In genomic region chr2:56088411-56088810, GRCh38 we compare ENCODE assay signal across 21 cellular contexts.
DNase-seq lines count a peak whose midpoint lies in the region; ATAC-seq, FAIRE-seq and TF ChIP-seq lines count a peak whose summit lies in the region.
"Had no signal": no experiment of that assay in that cellular context is flagged by ENCODE, and none has a peak within 500 bp of the region (broad histone marks: within the 10 kb centered on the region; RNA-seq: fewer than 3 reads in every experiment).

No MANE protein-coding gene starts in this region.

- 6% methylated on average over 4 of the region's 4 CpGs for WGBS in HepG2 (ENCODE audit: low lambda C conversion rate)

- H3K4me2 ChIP-seq in astrocyte (ENCODE audit: low read length), result no peak overlapping the region
- no peak overlapping the region for H3K4me2 ChIP-seq in HepG2 (ENCODE audit: low read depth, low read length)
- H3K4me2 ChIP-seq: BLaER1 treated with 17β-estradiol and CSF1 and Interleukin-3, amounts not matched to agents 10 nM and 100 nM; PC-9 had no signal

- H3K4me3 Mint-ChIP-seq in astrocyte (ENCODE audit: unreplicated experiment), result no peak overlapping the region
- no peak overlapping the region for H3K4me3 Mint-ChIP-seq in Calu3 (ENCODE audit: low read depth, unreplicated experiment)
- H3K4me3 Mint-ChIP-seq: CD8-positive, alpha-beta T cell had no signal

- H2AFZ ChIP-seq in astrocyte (ENCODE audit: low read depth, low read length) (no peak overlapping the region), HepG2 (ENCODE audit: low read length) (no peak overlapping the region)
- H2AFZ ChIP-seq: PC-9 had no signal

- TF ChIP-seq EP300 in HepG2 (IDR thresholded peaks at IDR 0.05; ENCODE audit: low read depth in 2 of 2, low read length in 2 of 2) (no peak), HepG2 (CRISPR knock-in tag; IDR thresholded peaks at IDR 0.05; ENCODE audit: borderline replicate concordance) (no peak)

- no peaks in the 10 kb centered on the region for H3K27me3 ChIP-seq in astrocyte (ENCODE audit: insufficient read depth, low read length)
- H3K27me3 ChIP-seq in HepG2 (ENCODE audit: control insufficient read depth in 1 of 2, insufficient read depth in 2 of 2, low read length in 2 of 2), result no peaks in the 10 kb centered on the region; a peak in 1 of 5 replicates
- H3K27me3 ChIP-seq: BLaER1 treated with 17β-estradiol and CSF1 and Interleukin-3, amounts not matched to agents 10 nM and 100 nM; SJCRH30 had no signal

- H3K4me1 Mint-ChIP-seq in astrocyte (ENCODE audit: low read depth, unreplicated experiment) (peaks cover 10% of the 10 kb centered on the region), Calu3 (ENCODE audit: low read depth, unreplicated experiment) (no peaks in the 10 kb centered on the region)

- CTCF ChIA-PET in Calu3 (lab: Charles Lee) (no interaction called here), HepG2 (lab: Yijun Ruan, JAX; ENCODE audit: low intra/inter-chr PET ratio, low total read pairs) (no interaction called here)

- FAIRE-seq in astrocyte (lab: Jason Lieb, UNC) (no peak), HepG2 (lab: Jason Lieb, UNC) (no peak)
- FAIRE-seq: A204.1, GM12878 had no signal

- H3K27ac ChIP-seq in astrocyte (ENCODE audit: low read depth, low read length) (no peak overlapping the region), HepG2 (ENCODE audit: extremely low read length, insufficient read depth, low read length) (no peak overlapping the region)
- H3K27ac ChIP-seq: BLaER1 treated with 17β-estradiol and CSF1 and Interleukin-3, amounts not matched to agents 10 nM and 100 nM; PC-9; SJCRH30 had no signal

- H3K4me1 ChIP-seq in astrocyte (ENCODE audit: insufficient read depth, low read length) (no peaks in the 10 kb centered on the region), mucosa of descending colon (ENCODE audit: low read depth) (no peaks in the 10 kb centered on the region), HepG2 (ENCODE audit: insufficient read depth, low read length) (no peaks in the 10 kb centered on the region)
- H3K4me1 ChIP-seq: SJCRH30 had no signal

- intact Hi-C loops in Calu3 (cut with micrococcal nuclease; ENCODE audit: unreplicated experiment) (no loop called here), mucosa of descending colon (cut with DNase I, micrococcal nuclease) (no loop called here), HepG2 (cut with micrococcal nuclease; ENCODE audit: unreplicated experiment) (no loop called here)

- TF ChIP-seq CTCF in astrocyte (IDR thresholded peaks at IDR 0.05; ENCODE audit: insufficient read depth, low read depth, low read length) (no peak), Calu3 (IDR thresholded peaks at IDR 0.05; ENCODE audit: unreplicated experiment) (no peak), mucosa of descending colon (IDR thresholded peaks at IDR 0.05) (no peak), HepG2 (CRISPR knock-in tag; IDR thresholded peaks at IDR 0.05) (no peak)

- H3K9me3 Mint-ChIP-seq in astrocyte (ENCODE audit: unreplicated experiment) (no peaks in the 10 kb centered on the region), Calu3 (ENCODE audit: low read depth, unreplicated experiment) (no peaks in the 10 kb centered on the region)
- H3K9me3 Mint-ChIP-seq: CD8-positive, alpha-beta T cell had no signal

- BruUV-seq in Calu3 (replicated peaks; lab: Mats Ljungman, UMichigan) (no TSS peak), HepG2 (replicated peaks; lab: Mats Ljungman, UMichigan) (no TSS peak)

- H4K20me1 ChIP-seq in astrocyte (ENCODE audit: insufficient read depth, low read length) (no peaks in the 10 kb centered on the region), HepG2 (ENCODE audit: insufficient read depth, low read length) (no peaks in the 10 kb centered on the region)
- H4K20me1 ChIP-seq: BLaER1 treated with 17β-estradiol and CSF1 and Interleukin-3, amounts not matched to agents 10 nM and 100 nM had no signal

- ATAC-seq in GM21619 (IDR thresholded peaks at IDR 0.05; ENCODE audit: unreplicated experiment) (no peak), mucosa of descending colon (no peak), HepG2 (no peak)
- ATAC-seq: CD8-positive, alpha-beta T cell; GM12878 had no signal

- in situ Hi-C loops in HepG2 (cut with HindIII; ENCODE audit: extremely low pct_ligation_motif_present, low pct_unique_long_range_greater_than_20kb), result no loop called here

- H3K9me3 ChIP-seq in astrocyte (ENCODE audit: insufficient read depth, low read depth, low read length), result no peaks in the 10 kb centered on the region
- no peaks in the 10 kb centered on the region for H3K9me3 ChIP-seq in mucosa of descending colon
- H3K9me3 ChIP-seq in HepG2 (ENCODE audit: low read length), result no peaks in the 10 kb centered on the region
- H3K9me3 ChIP-seq: BLaER1 treated with 17β-estradiol and CSF1 and Interleukin-3, amounts not matched to agents 10 nM and 100 nM; SJCRH30 had no signal

- H3K27ac Mint-ChIP-seq in astrocyte (ENCODE audit: unreplicated experiment) (no peak overlapping the region), Calu3 (ENCODE audit: unreplicated experiment) (no peak overlapping the region)
- H3K27ac Mint-ChIP-seq: CD8-positive, alpha-beta T cell had no signal

- no peak for TF ChIP-seq POLR2A in HepG2 (IDR thresholded peaks at IDR 0.05; ENCODE audit: insufficient read depth in 1 of 2, low read depth in 2 of 2, low read length in 2 of 2)

- POLR2A ChIA-PET in HepG2 (lab: Yijun Ruan, JAX), result no interaction called here

- TF ChIP-seq RAD21 in HepG2 (CRISPR knock-in tag; IDR thresholded peaks at IDR 0.05), result no peak

- H3K27me3 Mint-ChIP-seq in astrocyte (ENCODE audit: low read depth, unreplicated experiment) (no peaks in the 10 kb centered on the region), Calu3 (ENCODE audit: unreplicated experiment) (peaks cover 32% of the 10 kb centered on the region)

- no peaks in the 10 kb centered on the region for H3K79me2 ChIP-seq in astrocyte (ENCODE audit: insufficient read depth, low read length)
- H3K79me2 ChIP-seq in HepG2 (ENCODE audit: insufficient read depth, low read length), result no peaks in the 10 kb centered on the region

- DNase-seq in EH (ENCODE audit: low read depth) (peak; percentile 23), HS-27A (ENCODE audit: low read depth) (peak; percentile 31), astrocyte (ENCODE audit: low read depth) (peak; percentile 18), iris pigment epithelial cell (ENCODE audit: low read depth) (peak; percentile 10), Calu3 (no peak), mucosa of descending colon (no peak), HepG2 (ENCODE audit: low spot score) (no peak)
- DNase-seq: CD8-positive, alpha-beta T cell; DMS79 treated with DMSO at 0.1 percent for 48 hours; GDM1; GOT3; KG1; NCI-H1930; NCI-H345; NCI-H524 treated with DMSO at 0.1 percent for 48 hours; PC-9; SJCRH30 had no signal

- H3K36me3 ChIP-seq in astrocyte (ENCODE audit: insufficient read depth, low read length) (no peaks in the 10 kb centered on the region), mucosa of descending colon (ENCODE audit: low read depth) (no peaks in the 10 kb centered on the region), HepG2 (replicated peaks in 1 of 2; ENCODE audit: control insufficient read depth in 1 of 2, insufficient read depth in 2 of 2, low read length in 2 of 2) (no peaks in the 10 kb centered on the region)
- H3K36me3 ChIP-seq: BLaER1 treated with 17β-estradiol and CSF1 and Interleukin-3, amounts not matched to agents 10 nM and 100 nM; SJCRH30 had no signal

- no peaks in the 10 kb centered on the region for H3K36me3 Mint-ChIP-seq in astrocyte (ENCODE audit: low read depth, unreplicated experiment)
- H3K36me3 Mint-ChIP-seq in Calu3 (ENCODE audit: insufficient read depth, unreplicated experiment), result no peaks in the 10 kb centered on the region
- H3K36me3 Mint-ChIP-seq: CD8-positive, alpha-beta T cell had no signal

- no peak overlapping the region for H3K9ac ChIP-seq in astrocyte (ENCODE audit: low read length)
- H3K9ac ChIP-seq in HepG2 (ENCODE audit: insufficient read depth, low read depth, low read length), result no peak overlapping the region
- H3K9ac ChIP-seq: BLaER1 treated with 17β-estradiol and CSF1 and Interleukin-3, amounts not matched to agents 10 nM and 100 nM had no signal

- H3K4me3 ChIP-seq in astrocyte (ENCODE audit: insufficient read depth, low read depth, low read length), result no peak overlapping the region
- H3K4me3 ChIP-seq in mucosa of descending colon, result no peak overlapping the region
- no peak overlapping the region for H3K4me3 ChIP-seq in HepG2 (replicated peaks in 1 of 3; ENCODE audit: insufficient read depth in 1 of 3, low read depth in 2 of 3, low read length in 3 of 3)
- H3K4me3 ChIP-seq: BLaER1 treated with 17β-estradiol and CSF1 and Interleukin-3, amounts not matched to agents 10 nM and 100 nM; GM12878; PC-9; SJCRH30 had no signal

TF ChIP-seq in HepG2, 621 proteins besides CTCF, POLR2A, EP300 and RAD21 (continues in another document):
- TF ChIP-seq SETDB1 (CRISPR knock-in tag; IDR thresholded peaks at IDR 0.05; ENCODE audit: borderline replicate concordance) (no peak), SMC3 (IDR thresholded peaks at IDR 0.05; ENCODE audit: low read length) (no peak), ZNF280B (CRISPR knock-in tag; IDR thresholded peaks at IDR 0.05; ENCODE audit: borderline replicate concordance) (no peak), FOSL1 (CRISPR knock-in tag; IDR thresholded peaks at IDR 0.05; ENCODE audit: borderline replicate concordance) (no peak), ZNF780A (CRISPR knock-in tag; IDR thresholded peaks at IDR 0.05) (no peak), ZNF784 (CRISPR knock-in tag; IDR thresholded peaks at IDR 0.05; ENCODE audit: borderline replicate concordance) (no peak), ZNF12 (CRISPR knock-in tag; IDR thresholded peaks at IDR 0.05) (no peak), ZNF225 (CRISPR knock-in tag; IDR thresholded peaks at IDR 0.05) (no peak), ZNF562 (CRISPR knock-in tag; IDR thresholded peaks at IDR 0.05; ENCODE audit: borderline replicate concordance) (no peak), MAFG (CRISPR knock-in tag; IDR thresholded peaks at IDR 0.05) (no peak)

Comparison
In these comparisons a context has a peak if more than half of its experiments do, and no peak if none do; other contexts are left out.
1. DNase-seq: peak in EH (single experiment), HS-27A (single experiment), astrocyte (single experiment) and iris pigment epithelial cell (single experiment); none in Calu3 (single experiment), mucosa of descending colon (0 of 3) and HepG2 (single experiment).